Comparison of ENCODE assay signal across 1 cellular context in the genomic region with DNA sequence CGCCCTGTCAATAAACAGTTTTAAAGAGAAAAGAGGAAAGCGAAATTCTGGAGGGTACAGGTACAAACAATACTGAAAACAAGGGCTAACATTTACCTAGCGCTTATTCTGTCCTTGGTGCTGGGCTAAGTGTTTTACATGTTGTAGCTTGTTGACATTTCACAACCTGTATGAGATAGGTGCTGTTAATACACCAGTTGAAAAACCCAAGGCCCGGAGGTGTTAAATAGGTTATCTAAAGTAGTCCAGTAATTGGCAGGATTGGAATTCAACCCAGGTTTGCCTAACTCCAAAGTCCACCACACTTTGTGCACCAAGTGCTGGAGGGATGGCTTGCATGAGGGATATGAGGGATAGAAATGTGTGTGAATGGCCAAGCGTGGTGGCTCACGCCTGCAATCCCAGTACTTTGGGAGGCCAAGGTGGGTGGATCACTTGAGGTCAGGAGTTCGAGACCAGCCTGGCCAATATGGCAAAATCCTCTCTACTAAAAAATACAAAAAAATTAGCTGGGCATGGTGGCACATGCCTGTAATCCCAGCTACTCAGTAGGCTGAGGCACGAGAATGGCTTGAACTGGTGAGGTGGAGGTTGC.
TF ChIP-seq lines count a peak whose summit lies in the region.

No MANE protein-coding gene starts in this region.

TF ChIP-seq in HepG2, 621 proteins besides CTCF, POLR2A, EP300 and RAD21 (continued from another document):
- TF ChIP-seq, protein P1, sequence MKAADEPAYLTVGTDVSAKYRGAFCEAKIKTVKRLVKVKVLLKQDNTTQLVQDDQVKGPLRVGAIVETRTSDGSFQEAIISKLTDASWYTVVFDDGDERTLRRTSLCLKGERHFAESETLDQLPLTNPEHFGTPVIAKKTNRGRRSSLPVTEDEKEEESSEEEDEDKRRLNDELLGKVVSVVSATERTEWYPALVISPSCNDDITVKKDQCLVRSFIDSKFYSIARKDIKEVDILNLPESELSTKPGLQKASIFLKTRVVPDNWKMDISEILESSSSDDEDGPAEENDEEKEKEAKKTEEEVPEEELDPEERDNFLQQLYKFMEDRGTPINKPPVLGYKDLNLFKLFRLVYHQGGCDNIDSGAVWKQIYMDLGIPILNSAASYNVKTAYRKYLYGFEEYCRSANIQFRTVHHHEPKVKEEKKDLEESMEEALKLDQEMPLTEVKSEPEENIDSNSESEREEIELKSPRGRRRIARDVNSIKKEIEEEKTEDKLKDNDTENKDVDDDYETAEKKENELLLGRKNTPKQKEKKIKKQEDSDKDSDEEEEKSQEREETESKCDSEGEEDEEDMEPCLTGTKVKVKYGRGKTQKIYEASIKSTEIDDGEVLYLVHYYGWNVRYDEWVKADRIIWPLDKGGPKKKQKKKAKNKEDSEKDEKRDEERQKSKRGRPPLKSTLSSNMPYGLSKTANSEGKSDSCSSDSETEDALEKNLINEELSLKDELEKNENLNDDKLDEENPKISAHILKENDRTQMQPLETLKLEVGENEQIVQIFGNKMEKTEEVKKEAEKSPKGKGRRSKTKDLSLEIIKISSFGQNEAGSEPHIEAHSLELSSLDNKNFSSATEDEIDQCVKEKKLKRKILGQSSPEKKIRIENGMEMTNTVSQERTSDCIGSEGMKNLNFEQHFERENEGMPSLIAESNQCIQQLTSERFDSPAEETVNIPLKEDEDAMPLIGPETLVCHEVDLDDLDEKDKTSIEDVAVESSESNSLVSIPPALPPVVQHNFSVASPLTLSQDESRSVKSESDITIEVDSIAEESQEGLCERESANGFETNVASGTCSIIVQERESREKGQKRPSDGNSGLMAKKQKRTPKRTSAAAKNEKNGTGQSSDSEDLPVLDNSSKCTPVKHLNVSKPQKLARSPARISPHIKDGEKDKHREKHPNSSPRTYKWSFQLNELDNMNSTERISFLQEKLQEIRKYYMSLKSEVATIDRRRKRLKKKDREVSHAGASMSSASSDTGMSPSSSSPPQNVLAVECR (CRISPR knock-in tag; IDR thresholded peaks at IDR 0.05; ENCODE audit: borderline replicate concordance), result peak; percentile 24; the same call in 1 of the 2 replicates
- TF ChIP-seq, protein P2, sequence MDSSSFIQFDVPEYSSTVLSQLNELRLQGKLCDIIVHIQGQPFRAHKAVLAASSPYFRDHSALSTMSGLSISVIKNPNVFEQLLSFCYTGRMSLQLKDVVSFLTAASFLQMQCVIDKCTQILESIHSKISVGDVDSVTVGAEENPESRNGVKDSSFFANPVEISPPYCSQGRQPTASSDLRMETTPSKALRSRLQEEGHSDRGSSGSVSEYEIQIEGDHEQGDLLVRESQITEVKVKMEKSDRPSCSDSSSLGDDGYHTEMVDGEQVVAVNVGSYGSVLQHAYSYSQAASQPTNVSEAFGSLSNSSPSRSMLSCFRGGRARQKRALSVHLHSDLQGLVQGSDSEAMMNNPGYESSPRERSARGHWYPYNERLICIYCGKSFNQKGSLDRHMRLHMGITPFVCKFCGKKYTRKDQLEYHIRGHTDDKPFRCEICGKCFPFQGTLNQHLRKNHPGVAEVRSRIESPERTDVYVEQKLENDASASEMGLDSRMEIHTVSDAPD (CRISPR knock-in tag; IDR thresholded peaks at IDR 0.05), result 0 out of 2 replicates have a peak, but pooled peaks have one; percentile 59
- TF ChIP-seq BCL6 (CRISPR knock-in tag; IDR thresholded peaks at IDR 0.05), result 0 out of 2 replicates have a peak, but pooled peaks have one; percentile 11
